Comparison of ENCODE assay signal across 8 cellular contexts in the genomic region with DNA sequence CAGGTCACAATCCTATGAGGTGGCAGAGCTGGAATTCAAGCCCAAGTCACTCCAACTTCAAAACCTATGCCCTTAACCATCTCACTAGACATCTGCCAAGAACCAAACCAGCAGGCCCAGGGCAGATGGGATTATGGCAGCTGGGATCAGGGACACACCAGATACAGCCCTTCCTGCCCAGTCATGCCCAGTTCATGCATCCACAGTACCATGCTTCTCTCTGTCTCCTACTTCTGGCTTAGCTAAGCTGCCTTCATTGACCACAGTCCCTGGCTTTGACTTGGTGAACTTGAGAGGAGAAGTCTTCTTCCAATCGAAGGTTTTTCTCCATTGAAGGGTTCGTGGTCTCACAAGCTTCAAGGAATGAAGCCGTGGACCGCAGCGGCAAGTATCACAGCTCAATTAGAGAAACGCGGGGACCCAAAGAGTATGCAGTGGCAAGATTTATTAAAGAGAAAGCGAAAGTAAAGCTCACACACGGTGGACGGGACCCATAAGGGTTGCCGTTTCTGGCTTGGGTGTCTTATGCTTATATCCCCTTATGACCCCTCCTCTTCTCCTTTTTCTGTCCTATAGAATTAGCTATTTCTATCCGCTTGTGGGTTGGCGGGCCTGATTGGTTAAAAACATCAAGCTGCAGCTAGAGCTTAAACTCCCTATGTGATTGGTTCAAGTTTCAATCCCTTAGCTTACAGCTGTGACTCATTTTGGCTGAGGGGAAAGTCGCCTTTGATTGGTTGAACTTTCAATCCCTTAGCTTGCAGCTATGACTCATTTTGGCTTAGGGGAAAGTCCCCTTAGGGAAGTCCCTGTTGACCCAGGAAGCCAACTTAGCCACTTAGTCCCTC.
DNase-seq lines count a peak whose midpoint lies in the region; ATAC-seq and TF ChIP-seq lines count a peak whose summit lies in the region.

No MANE protein-coding gene starts in this region.

- no peaks in the 10 kb centered on the region for H3K27me3 ChIP-seq in mesendoderm (ENCODE audit: insufficient read depth, low read length, poor library complexity)

- H3K56ac ChIP-seq in mesendoderm (ENCODE audit: low read length) = no peak overlapping the region

- H3K27ac ChIP-seq in mesendoderm (ENCODE audit: low read depth, low read length) = no peak overlapping the region

- H4K8ac ChIP-seq in mesendoderm (ENCODE audit: low read depth, low read length) = no peak overlapping the region

- H3K4me3 ChIP-seq in mesendoderm (ENCODE audit: low read length) = no peak overlapping the region

- H3K18ac ChIP-seq in mesendoderm (ENCODE audit: low read length) = no peak overlapping the region

- no peak for TF ChIP-seq POLR2A in GM18505 (IDR thresholded peaks at IDR 0.05; ENCODE audit: borderline replicate concordance, extremely low read depth, insufficient read depth, insufficient read length)

- H3K4ac ChIP-seq in mesendoderm (ENCODE audit: low read depth, low read length) = no peak overlapping the region

- intact Hi-C loops in activated CD4-positive, alpha-beta memory T cell treated with anti-CD3 and anti-CD28 coated beads for 36 hours (cut with micrococcal nuclease) = loop anchor here (2.0 kb wide), 2 partner anchors 100 to 1456 kb away; a partner anchor contains a TSS
- intact Hi-C loops in CD14-positive monocyte (cut with micrococcal nuclease) = no loop called here

- H3K9me3 Mint-ChIP-seq in activated CD4-positive, alpha-beta memory T cell treated with anti-CD3 and anti-CD28 coated beads for 36 hours = peaks cover 3% of the 10 kb centered on the region
- H3K9me3 Mint-ChIP-seq in CD14-positive monocyte = peaks cover 0 to 7% (median 4%) of the 10 kb centered on the region in 7 donors

- H3K27me3 Mint-ChIP-seq in activated CD4-positive, alpha-beta memory T cell treated with anti-CD3 and anti-CD28 coated beads for 36 hours = peaks cover 12% of the 10 kb centered on the region
- H3K27me3 Mint-ChIP-seq in CD14-positive monocyte (ENCODE audit: low read depth in 3 of 3) = peaks cover 3 to 16% (median 11%) of the 10 kb centered on the region in 3 donors

- TF ChIP-seq CTCF in CD14-positive monocyte (IDR thresholded peaks at IDR 0.05) = no peak

- ATAC-seq in GM18505 (IDR thresholded peaks at IDR 0.05; ENCODE audit: unreplicated experiment) = peak; percentile 86
- peak; percentile 79 for ATAC-seq in GM21825 (IDR thresholded peaks at IDR 0.05; ENCODE audit: unreplicated experiment)

- H2BK15ac ChIP-seq in mesendoderm (replicated peaks; ENCODE audit: low read depth) = no peak overlapping the region

- peak; percentile 19 for DNase-seq in LoVo (ENCODE audit: low spot score)
- peak; percentile 47 for DNase-seq in activated CD4-positive, alpha-beta memory T cell treated with anti-CD3 and anti-CD28 coated beads for 36 hours
- peak; percentile 63 for DNase-seq in mesendoderm
- no peak for DNase-seq in activated gamma-delta T cell treated with Interleukin-2 at 50 U/mL for 16 hours
- DNase-seq in middle frontal gyrus (ENCODE audit: extremely low spot score, low spot score) = no peak
- no peak for DNase-seq in CD14-positive monocyte (ENCODE audit: low spot score)

- H3K36me3 ChIP-seq in mesendoderm (ENCODE audit: control insufficient read depth, insufficient read depth, low read length) = no peaks in the 10 kb centered on the region

- no peaks in the 10 kb centered on the region for H3K4me1 ChIP-seq in mesendoderm (ENCODE audit: control insufficient read depth, low read depth, low read length)

- H3K4me1 Mint-ChIP-seq in activated CD4-positive, alpha-beta memory T cell treated with anti-CD3 and anti-CD28 coated beads for 36 hours (ENCODE audit: low read depth) = peaks cover 19% of the 10 kb centered on the region
- no peaks in the 10 kb centered on the region for H3K4me1 Mint-ChIP-seq in CD14-positive monocyte

- WGBS in mesendoderm (ENCODE audit: extremely low coverage, insufficient coverage, low lambda C conversion rate) = no CpG with 5 or more reads among the region's 14 CpGs

- no peak overlapping the region for H4K5ac ChIP-seq in mesendoderm (ENCODE audit: low read length)

- no peaks in the 10 kb centered on the region for H3K79me1 ChIP-seq in mesendoderm (ENCODE audit: low read length)

- peak overlapping the region; percentile 57 for H3K27ac Mint-ChIP-seq in activated CD4-positive, alpha-beta memory T cell treated with anti-CD3 and anti-CD28 coated beads for 36 hours
- peak overlapping the region in 2 of 7 donors; percentile 4 to 46 for H3K27ac Mint-ChIP-seq in CD14-positive monocyte

- H2BK120ac ChIP-seq in mesendoderm (ENCODE audit: low read depth, low read length) = no peak overlapping the region

- H3K4me2 ChIP-seq in mesendoderm (ENCODE audit: low read length) = no peak overlapping the region

- CTCF ChIA-PET in activated CD4-positive, alpha-beta memory T cell treated with anti-CD3 and anti-CD28 coated beads for 36 hours (lab: Charles Lee) = interaction anchor here (0.5 to 1.9 kb wide), 10 partner anchors 21 to 1456 kb away, joined by 3 to 7 read pairs (median 4); no protein-coding TSS in a partner anchor

- no peak overlapping the region for H3K23ac ChIP-seq in mesendoderm (ENCODE audit: low read length)

- no peak overlapping the region for H3K4me3 Mint-ChIP-seq in activated CD4-positive, alpha-beta memory T cell treated with anti-CD3 and anti-CD28 coated beads for 36 hours
- H3K4me3 Mint-ChIP-seq in CD14-positive monocyte = peak overlapping the region in 1 of 2 donors; percentile 49

- H2BK5ac ChIP-seq in mesendoderm (ENCODE audit: low read length) = no peak overlapping the region

- peaks cover 2% of the 10 kb centered on the region for H3K36me3 Mint-ChIP-seq in activated CD4-positive, alpha-beta memory T cell treated with anti-CD3 and anti-CD28 coated beads for 36 hours
- H3K36me3 Mint-ChIP-seq in CD14-positive monocyte = no peaks in the 10 kb centered on the region

- H2AK5ac ChIP-seq in mesendoderm (ENCODE audit: low read length) = no peak overlapping the region

- no peaks in the 10 kb centered on the region for H3K79me2 ChIP-seq in mesendoderm (ENCODE audit: control insufficient read depth, insufficient read depth, low read length)

- no peak overlapping the region for H3K9ac ChIP-seq in mesendoderm (ENCODE audit: low read length)

- POLR2A ChIA-PET in activated CD4-positive, alpha-beta memory T cell treated with anti-CD3 and anti-CD28 coated beads for 36 hours (lab: Charles Lee) = no interaction called here

Comparison
In these comparisons a context has a peak if more than half of its experiments do, and no peak if none do; other contexts are left out.
1. DNase-seq: peak in LoVo (single experiment), activated CD4-positive, alpha-beta memory T cell treated with anti-CD3 and anti-CD28 coated beads for 36 hours (single experiment) and mesendoderm (single experiment); none in activated gamma-delta T cell treated with Interleukin-2 at 50 U/mL for 16 hours (single experiment), middle frontal gyrus (single experiment) and CD14-positive monocyte (single experiment).